In genomic region chr2:241560181-241560882, GRCh38 we compare ENCODE assay signal across 1 cellular context.
TF ChIP-seq lines count a peak whose summit lies in the region.

No MANE protein-coding gene starts in this region.

TF ChIP-seq in HepG2, 621 proteins besides CTCF, POLR2A, EP300 and RAD21 (continued from another document):
- TF ChIP-seq GPBP1L1 (CRISPR knock-in tag; IDR thresholded peaks at IDR 0.05) (no peak), EED (CRISPR knock-in tag; IDR thresholded peaks at IDR 0.05) (no peak), PHF5A (CRISPR knock-in tag; IDR thresholded peaks at IDR 0.05; ENCODE audit: low read depth, unreplicated experiment) (no peak), ZNF335 (CRISPR knock-in tag; IDR thresholded peaks at IDR 0.05) (no peak), ZNF446 (CRISPR knock-in tag; IDR thresholded peaks at IDR 0.05) (peak; percentile 85), PTBP1 (IDR thresholded peaks at IDR 0.05; ENCODE audit: low read depth, low read length, poor library complexity, severe bottlenecking) (no peak), HES4 (CRISPR knock-in tag; IDR thresholded peaks at IDR 0.05; ENCODE audit: borderline replicate concordance) (0 out of 2 replicates have a peak, but pooled peaks have one; percentile 48), KDM2A (CRISPR knock-in tag; IDR thresholded peaks at IDR 0.05; ENCODE audit: borderline replicate concordance, low read depth) (peak; percentile 8; the same call in 1 of the 2 replicates), ZNF839 (CRISPR knock-in tag; IDR thresholded peaks at IDR 0.05; ENCODE audit: borderline replicate concordance) (0 out of 2 replicates have a peak, but pooled peaks have one; percentile 68), ZMYM2 (CRISPR knock-in tag; IDR thresholded peaks at IDR 0.05) (no peak), ZNF629 (CRISPR knock-in tag; conservative IDR thresholded peaks at IDR 0.05) (0 out of 2 replicates have a peak, but pooled peaks have one; percentile 2), REST (IDR thresholded peaks at IDR 0.05; ENCODE audit: borderline replicate concordance in 1 of 2, low read depth in 1 of 2, low read length in 2 of 2) (no peak), ZNF317 (CRISPR knock-in tag; IDR thresholded peaks at IDR 0.05) (no peak), ZNF772 (CRISPR knock-in tag; IDR thresholded peaks at IDR 0.05) (no peak), ARHGAP35 (CRISPR knock-in tag; IDR thresholded peaks at IDR 0.05; ENCODE audit: borderline replicate concordance) (no peak), RARG (CRISPR knock-in tag; IDR thresholded peaks at IDR 0.05; ENCODE audit: low read depth) (no peak), ZNF678 (CRISPR knock-in tag; IDR thresholded peaks at IDR 0.05) (no peak), POLR2AphosphoS5 (IDR thresholded peaks at IDR 0.05; ENCODE audit: low read depth, low read length) (no peak), ZNF280B (CRISPR knock-in tag; IDR thresholded peaks at IDR 0.05; ENCODE audit: borderline replicate concordance) (0 out of 2 replicates have a peak, but pooled peaks have one; percentile 5), MLLT10 (CRISPR knock-in tag; IDR thresholded peaks at IDR 0.05) (no peak), ZNF275 (CRISPR knock-in tag; IDR thresholded peaks at IDR 0.05; ENCODE audit: borderline replicate concordance) (0 out of 2 replicates have a peak, but pooled peaks have one; percentile 11), NFIC (IDR thresholded peaks at IDR 0.05; ENCODE audit: low read length) (no peak), HMGXB4 (CRISPR knock-in tag; IDR thresholded peaks at IDR 0.05; ENCODE audit: borderline replicate concordance in 1 of 2, low read depth in 1 of 2) (no peak), ZNF549 (CRISPR knock-in tag; IDR thresholded peaks at IDR 0.05) (no peak), LCORL (IDR thresholded peaks at IDR 0.05) (no peak), LCORL (CRISPR knock-in tag; IDR thresholded peaks at IDR 0.05) (0 out of 2 replicates have a peak, but pooled peaks have one; percentile 3), ARID2 (CRISPR knock-in tag; IDR thresholded peaks at IDR 0.05; ENCODE audit: borderline replicate concordance) (no peak)
TF ChIP-seq in HepG2: peak in this region for 40.
